8 cellular contexts compared by ENCODE assay signal in genomic region chr3:32457971-32458471, GRCh38. TPM values are rescaled to one million over a fixed set of nuclear protein-coding genes. Genes with fewer than 3 reads are reported as not detected.
DNase-seq lines count a peak whose midpoint lies in the region; ATAC-seq, FAIRE-seq and TF ChIP-seq lines count a peak whose summit lies in the region.

No MANE protein-coding gene starts in this region.

- no peak overlapping the region for H3K27ac ChIP-seq in thyroid gland
- no peak overlapping the region for H3K27ac ChIP-seq in MM.1S (ENCODE audit: low read length)

- H3K79me2 ChIP-seq in Loucy (ENCODE audit: insufficient read depth, low read length) (no peaks in the 10 kb centered on the region), MM.1S (ENCODE audit: low read length) (no peaks in the 10 kb centered on the region)

- no peaks in the 10 kb centered on the region for H4K20me1 ChIP-seq in Loucy (ENCODE audit: insufficient read depth, low read length, poor library complexity, severe bottlenecking)
- H4K20me1 ChIP-seq in MM.1S (ENCODE audit: insufficient read depth, low read length), result no peaks in the 10 kb centered on the region

- 66 to 74% methylated on average over 9 of the region's 9 CpGs for WGBS in thyroid gland, 2 donors

- H3K36me3 ChIP-seq in Loucy (ENCODE audit: insufficient read depth, low read length) (peaks cover 9% of the 10 kb centered on the region; the same call in 1 of the 2 replicates), thyroid gland (peaks cover 0 to 4% of the 10 kb centered on the region in 2 donors), MM.1S (replicated peaks; ENCODE audit: insufficient read depth, low read length) (no peaks in the 10 kb centered on the region)

- DNase-seq in GDM1 (lab: John Stamatoyannopoulos, UW) (peak; percentile 26), medulla oblongata (ENCODE audit: extremely low spot score) (peak; percentile 68), thyroid gland (no peak), RCC 7860 (ENCODE audit: low spot score) (no peak), MM.1S (no peak)
- peak; percentile 48 to 56 for DNase-seq in activated T-cell treated with anti-CD3 and anti-CD28 coated beads, Interleukin-2, amount 50 U/mL, for 48 hours

- H3K4me3 ChIP-seq in Loucy (ENCODE audit: low read length, poor library complexity, severe bottlenecking) (peak overlapping the region; percentile 36), thyroid gland (replicated peaks in 1 of 3) (no peak overlapping the region), MM.1S (ENCODE audit: low read length) (no peak overlapping the region)

- H3K9me2 ChIP-seq in Loucy (replicated peaks; ENCODE audit: low read depth, low read length) (no peaks in the 10 kb centered on the region), MM.1S (replicated peaks; ENCODE audit: insufficient read depth, low read length) (no peaks in the 10 kb centered on the region)

- H3K9ac ChIP-seq in Loucy (ENCODE audit: low read depth, low read length, poor library complexity, severe bottlenecking) (peak overlapping the region; percentile 25), MM.1S (ENCODE audit: low read length) (no peak overlapping the region)

- H3K4me1 ChIP-seq in Loucy (ENCODE audit: insufficient read depth, low read length, poor library complexity, severe bottlenecking), result peaks cover 58% of the 10 kb centered on the region
- peaks cover 10 to 18% of the 10 kb centered on the region in 2 donors for H3K4me1 ChIP-seq in thyroid gland
- H3K4me1 ChIP-seq in MM.1S (ENCODE audit: low read length), result no peaks in the 10 kb centered on the region

- H3K9me3 ChIP-seq in Loucy (ENCODE audit: insufficient read depth, low read depth, low read length) (no peaks in the 10 kb centered on the region), thyroid gland (no peaks in the 10 kb centered on the region), MM.1S (replicated peaks; ENCODE audit: insufficient read depth, low read length) (no peaks in the 10 kb centered on the region)

- H2AFZ ChIP-seq in Loucy (ENCODE audit: low read length) (peak overlapping the region; percentile 81), MM.1S (ENCODE audit: low read length) (no peak overlapping the region)

- H3F3A ChIP-seq in Loucy (ENCODE audit: low read depth), result 0 out of 2 replicates have a peak, but pooled peaks cover 8% of the 10 kb centered on the region
- H3F3A ChIP-seq in MM.1S (ENCODE audit: insufficient read depth, low read length), result no peaks in the 10 kb centered on the region

- ATAC-seq in GM21723 (IDR thresholded peaks at IDR 0.05; ENCODE audit: unreplicated experiment), result no peak

- TF ChIP-seq POLR2A in thyroid gland (IDR thresholded peaks at IDR 0.05), result no peak

- H3K4me2 ChIP-seq in Loucy (ENCODE audit: low read depth, low read length, poor library complexity, severe bottlenecking), result peak overlapping the region; percentile 59
- H3K4me2 ChIP-seq in MM.1S (ENCODE audit: low read depth, low read length), result no peak overlapping the region

- TF ChIP-seq CTCF in Loucy (conservative IDR thresholded peaks at IDR 0.05; ENCODE audit: low read length) (no peak), thyroid gland (IDR thresholded peaks at IDR 0.05) (no peak), MM.1S (IDR thresholded peaks at IDR 0.05; ENCODE audit: low read length) (no peak)

- FAIRE-seq in RCC 7860 (lab: Jason Lieb, UNC), result no peak

- intact Hi-C loops in thyroid gland (cut with DNase I), result no loop called here

- no peaks in the 10 kb centered on the region for H3K27me3 ChIP-seq in Loucy (ENCODE audit: insufficient read depth, low read length, poor library complexity, severe bottlenecking)
- H3K27me3 ChIP-seq in thyroid gland, result no peaks in the 10 kb centered on the region
- H3K27me3 ChIP-seq in MM.1S (replicated peaks; ENCODE audit: insufficient read depth, low read length), result no peaks in the 10 kb centered on the region

RNA-seq across cellular contexts. Expression of gene CMTM6, which starts 44.6 kb away (rescaled TPM):
- 100 to 1,000 TPM in 1 of 4 donors, 10 to 100 TPM in 3; 63.8 to 124 (median 71.3) TPM for total RNA-seq in thyroid gland

Comparison
In these comparisons a context has a peak if more than half of its experiments do, and no peak if none do; other contexts are left out.
1. DNase-seq: peak in GDM1 (single experiment), activated T-cell treated with anti-CD3 and anti-CD28 coated beads, Interleukin-2, amount 50 U/mL, for 48 hours (2 of 2) and medulla oblongata (single experiment); none in thyroid gland (0 of 2), RCC 7860 (single experiment) and MM.1S (single experiment).